17 cellular contexts compared by ENCODE assay signal in genomic region chr12:114405199-114405448, GRCh38. TPM values are rescaled to one million over a fixed set of nuclear protein-coding genes. Genes with fewer than 3 reads are reported as not detected.
DNase-seq lines count a peak whose midpoint lies in the region; FAIRE-seq and TF ChIP-seq lines count a peak whose summit lies in the region.
"Had no signal": no experiment of that assay in that cellular context is flagged by ENCODE, and none has a peak within 500 bp of the region (broad histone marks: within the 10 kb centered on the region; RNA-seq: fewer than 3 reads in every experiment).

No MANE protein-coding gene starts in this region.

- TF ChIP-seq POLR2A in esophagus squamous epithelium (IDR thresholded peaks at IDR 0.05), result no peak

- peaks cover 2% of the 10 kb centered on the region for H3K4me1 Mint-ChIP-seq in neural progenitor cell

- peaks cover 100% of the 10 kb centered on the region for H4K20me1 ChIP-seq in neural progenitor cell (ENCODE audit: low read depth)

- H3K27ac ChIP-seq in esophagus squamous epithelium, result peak overlapping the region; percentile 59 to 88 (median 78)
- H3K27ac ChIP-seq in neural progenitor cell, result no peak overlapping the region
- no peak overlapping the region for H3K27ac ChIP-seq in kidney (ENCODE audit: low read depth in 2 of 2, low read length in 2 of 2)
- H3K27ac ChIP-seq: parathyroid adenoma had no signal

- peak overlapping the region; percentile 4 for H2AFZ ChIP-seq in neural progenitor cell (replicated peaks)
- H2AFZ ChIP-seq: parathyroid adenoma had no signal

- H3K36me3 Mint-ChIP-seq in neural progenitor cell, result no peaks in the 10 kb centered on the region
- H3K36me3 Mint-ChIP-seq: CD8-positive, alpha-beta memory T cell had no signal

- peaks cover 14% of the 10 kb centered on the region for H3K36me3 ChIP-seq in BJ (ENCODE audit: control insufficient read depth, insufficient read depth, low read length)
- H3K36me3 ChIP-seq in esophagus squamous epithelium, result no peaks in the 10 kb centered on the region
- H3K36me3 ChIP-seq in neural progenitor cell, result no peaks in the 10 kb centered on the region
- no peaks in the 10 kb centered on the region for H3K36me3 ChIP-seq in kidney (ENCODE audit: control insufficient read depth in 1 of 2, insufficient read depth in 2 of 2, low read length in 2 of 2)

- FAIRE-seq in kidney (lab: Jason Lieb, UNC), result no peak
- FAIRE-seq: colon, frontal cortex had no signal

- H3K9me3 Mint-ChIP-seq in neural progenitor cell, result no peaks in the 10 kb centered on the region

- no peak overlapping the region for H3K27ac Mint-ChIP-seq in neural progenitor cell
- H3K27ac Mint-ChIP-seq: CD8-positive, alpha-beta memory T cell; T-helper 17 cell had no signal

- TF ChIP-seq CTCF in BJ (IDR thresholded peaks at IDR 0.05; ENCODE audit: insufficient read depth, low read depth, low read length) (no peak), esophagus squamous epithelium (IDR thresholded peaks at IDR 0.05) (no peak), neural progenitor cell (IDR thresholded peaks at IDR 0.05) (no peak), kidney (IDR thresholded peaks at IDR 0.05; ENCODE audit: borderline replicate concordance, extremely low read depth, insufficient read depth) (no peak)

- WGBS in esophagus squamous epithelium, 2 donors, result no CpG with 5 or more reads among the region's 22 CpGs

- peaks cover 98% of the 10 kb centered on the region for H3K27me3 Mint-ChIP-seq in neural progenitor cell (ENCODE audit: insufficient read depth, low read depth)

- H3K9me3 ChIP-seq in esophagus squamous epithelium (no peaks in the 10 kb centered on the region), neural progenitor cell (ENCODE audit: low read depth) (no peaks in the 10 kb centered on the region), kidney (ENCODE audit: control insufficient read depth in 1 of 2, low read length in 2 of 2) (no peaks in the 10 kb centered on the region)

- H3K4me3 ChIP-seq in BJ (ENCODE audit: low read depth, low read length), result peak overlapping the region; percentile 90
- peak overlapping the region; percentile 29 to 64 (median 48) for H3K4me3 ChIP-seq in esophagus squamous epithelium
- peak overlapping the region; percentile 27 for H3K4me3 ChIP-seq in neural progenitor cell
- no peak overlapping the region for H3K4me3 ChIP-seq in kidney (ENCODE audit: low read length in 2 of 2)

- no peak for DNase-seq in BJ (ENCODE audit: low read depth)
- DNase-seq in NCI-H1105 treated with DMSO at 0.1 percent for 48 hours (lab: John Stamatoyannopoulos, UW), result peak; percentile 68
- no peak for DNase-seq in esophagus squamous epithelium (lab: John Stamatoyannopoulos, UW)
- DNase-seq in neural progenitor cell (ENCODE audit: low spot score), result no peak
- DNase-seq in NCI-H2227 (lab: John Stamatoyannopoulos, UW; ENCODE audit: unreplicated experiment), result no peak
- no peak for DNase-seq in activated effector memory CD4-positive, alpha-beta T cell treated with Interleukin-2 at 50 U/mL for 16 hours
- DNase-seq in NCI-H2196 treated with DMSO at 0.1 percent for 48 hours (lab: John Stamatoyannopoulos, UW; ENCODE audit: unreplicated experiment), result no peak
- no peak for DNase-seq in kidney
- DNase-seq: activated naive CD4-positive, alpha-beta T cell; CD8-positive, alpha-beta memory T cell; NCI-H2171 treated with DMSO at 0.1 percent for 48 hours; stimulated activated naive CD4-positive, alpha-beta T cell treated with Interleukin-2 at 50 U/mL for 16 hours; T-helper 17 cell had no signal

- H3K27me3 ChIP-seq in BJ (ENCODE audit: control insufficient read depth, insufficient read depth, low read length), result no peaks in the 10 kb centered on the region
- H3K27me3 ChIP-seq in esophagus squamous epithelium, result peaks cover 13 to 100% (median 30%) of the 10 kb centered on the region in 4 donors
- peaks cover 100% of the 10 kb centered on the region for H3K27me3 ChIP-seq in neural progenitor cell

- no peak overlapping the region for H3K4me3 Mint-ChIP-seq in neural progenitor cell
- H3K4me3 Mint-ChIP-seq: CD8-positive, alpha-beta memory T cell had no signal

- H3F3A ChIP-seq in neural progenitor cell (ENCODE audit: low read depth), result peaks cover 18% of the 10 kb centered on the region

- peak overlapping the region; percentile 61 for H3K4me2 ChIP-seq in neural progenitor cell

- H3K79me2 ChIP-seq in neural progenitor cell (ENCODE audit: low read depth), result no peaks in the 10 kb centered on the region
- H3K79me2 ChIP-seq: parathyroid adenoma had no signal

- POLR2A ChIA-PET in BJ (lab: Charles Lee), result no interaction called here

- CTCF ChIA-PET in BJ (lab: Yijun Ruan, JAX), result interaction anchor here (0.8 to 5.4 kb wide), 7 partner anchors 21 to 438 kb away, joined by 3 to 26 read pairs (median 5); no protein-coding TSS in a partner anchor

- no peak overlapping the region for H3K9ac ChIP-seq in neural progenitor cell
- H3K9ac ChIP-seq in kidney (ENCODE audit: low read length in 2 of 2), result no peak overlapping the region
- H3K9ac ChIP-seq: parathyroid adenoma had no signal

- H3K4me1 ChIP-seq in esophagus squamous epithelium (peaks cover 0 to 47% (median 0%) of the 10 kb centered on the region in 3 donors), neural progenitor cell (peaks cover 9% of the 10 kb centered on the region), kidney (ENCODE audit: control insufficient read depth in 1 of 2, insufficient read depth in 1 of 2, low read depth in 1 of 2, low read length in 2 of 2) (peaks cover 0 to 4% of the 10 kb centered on the region in 2 donors)
- H3K4me1 ChIP-seq: parathyroid adenoma had no signal

- intact Hi-C loops in esophagus squamous epithelium (cut with DNase I), result no loop called here
- intact Hi-C loops in kidney (cut with DNase I), result no loop called here

RNA-seq across cellular contexts. Expression of gene TBX5, which starts 0.8 kb away (rescaled TPM):
- 29.1 and 30.8 TPM in 2 replicates for polyA plus RNA-seq in BJ (2011; rRNA removed)
- polyA minus RNA-seq in BJ (2011; rRNA and poly(A)+ RNA removed), result 41.4 and 45.3 TPM in 2 replicates
- total RNA-seq in esophagus squamous epithelium, result 1 to 10 TPM in 2 of 4 donors, under 1 TPM in 2; 0.38 to 2.9 (median 1.5) TPM
- not detected in 2 replicates for total RNA-seq in neural progenitor cell (ENCODE audit: low replicate concordance)
- not detected for total RNA-seq in kidney
- not detected for polyA plus RNA-seq in kidney (ENCODE audit: insufficient read depth, low read depth, low replicate concordance)
- total RNA-seq: CD8-positive, alpha-beta memory T cell; frontal cortex; lung microvascular endothelial cell; T-helper 17 cell had no signal
- polyA plus RNA-seq: CD8-positive, alpha-beta memory T cell had no signal

Comparison
In these comparisons a context has a peak if more than half of its experiments do, and no peak if none do; other contexts are left out.
1. H3K4me3 ChIP-seq: peak in BJ (single experiment), esophagus squamous epithelium (4 of 4) and neural progenitor cell (single experiment); none in kidney (0 of 2).
2. H3K27ac ChIP-seq: peak in esophagus squamous epithelium (4 of 4); none in neural progenitor cell (single experiment) and kidney (0 of 2).